Comparison of ENCODE assay signal across 23 cellular contexts in the genomic region with DNA sequence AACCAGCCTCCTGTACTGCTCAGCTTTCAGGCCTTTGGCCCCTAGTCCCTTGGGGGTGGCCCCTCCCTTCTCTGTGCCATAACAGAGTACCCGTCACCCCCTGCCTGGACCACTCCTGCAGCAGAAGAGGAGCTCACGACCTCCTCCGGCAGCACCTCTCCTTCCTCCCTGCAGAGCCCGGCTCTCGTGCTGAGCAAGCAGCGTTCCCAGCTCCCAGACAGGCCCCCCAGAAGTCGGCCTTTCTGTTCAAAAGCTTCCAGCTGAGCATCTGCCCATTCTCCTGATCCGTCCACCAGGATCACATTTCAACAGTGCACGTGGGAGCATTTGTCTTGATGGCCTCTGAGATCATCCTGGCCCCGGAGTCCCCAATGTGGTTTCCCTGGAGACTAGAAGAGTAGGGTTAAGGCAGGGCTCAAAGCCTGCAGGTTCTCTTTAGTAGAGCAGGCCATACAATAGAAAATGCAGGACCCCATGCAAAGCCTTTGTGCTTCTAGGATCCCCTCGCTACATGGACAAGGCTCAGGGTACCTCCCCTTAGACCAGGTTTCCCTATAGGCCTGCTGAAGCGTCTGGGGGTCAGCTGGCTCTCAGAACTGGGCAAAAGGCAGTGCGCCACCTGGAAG. TPM values are rescaled to one million over a fixed set of nuclear protein-coding genes. Genes with fewer than 3 reads are reported as not detected.
DNase-seq lines count a peak whose midpoint lies in the region; ATAC-seq and TF ChIP-seq lines count a peak whose summit lies in the region.
"Had no signal": no experiment of that assay in that cellular context is flagged by ENCODE, and none has a peak within 500 bp of the region (broad histone marks: within the 10 kb centered on the region; RNA-seq: fewer than 3 reads in every experiment).

No MANE protein-coding gene starts in this region.

- H3K4me1 ChIP-seq in BLaER1 (peaks cover 15% of the 10 kb centered on the region), prostate gland (replicated peaks) (no peaks in the 10 kb centered on the region)
- H3K4me1 ChIP-seq in naive thymus-derived CD4-positive, alpha-beta T cell (ENCODE audit: control insufficient read depth in 2 of 2, insufficient read depth in 2 of 2, low read length in 2 of 2): no peaks in the 10 kb centered on the region

- H3K27me3 ChIP-seq in BLaER1: no peaks in the 10 kb centered on the region
- H3K27me3 ChIP-seq in naive thymus-derived CD4-positive, alpha-beta T cell (ENCODE audit: control insufficient read depth in 2 of 2, insufficient read depth in 2 of 2, low read length in 2 of 2): no peaks in the 10 kb centered on the region
- no peaks in the 10 kb centered on the region for H3K27me3 ChIP-seq in prostate gland (replicated peaks; ENCODE audit: insufficient read depth)
- H3K27me3 ChIP-seq: BLaER1 treated with 17β-estradiol and CSF1 and Interleukin-3, amounts not matched to agents 10 nM and 100 nM had no signal

- H3K36me3 Mint-ChIP-seq in activated CD4-positive, alpha-beta T cell treated with anti-CD3 and anti-CD28 coated beads for 36 hours (ENCODE audit: low read depth): peaks cover 13% of the 10 kb centered on the region
- peaks cover 64% of the 10 kb centered on the region for H3K36me3 Mint-ChIP-seq in activated T-helper 17 cell treated with anti-CD3 and anti-CD28 coated beads, Interleukin-2, amount 50 U/mL, for 72 hours (ENCODE audit: low read depth)
- H3K36me3 Mint-ChIP-seq in naive thymus-derived CD4-positive, alpha-beta T cell: peaks cover 0 to 36% (median 11%) of the 10 kb centered on the region in 5 donors

- DNase-seq in activated CD4-positive, alpha-beta T cell treated with anti-CD3 and anti-CD28 coated beads for 36 hours: no peak
- no peak for DNase-seq in activated CD4-positive, alpha-beta T cell treated with anti-CD3 and anti-CD28 coated beads, Interleukin-2, amount 50 U/mL, for 4 hours
- DNase-seq in naive thymus-derived CD4-positive, alpha-beta T cell: no peak
- DNase-seq in effector CD4-positive, alpha-beta T cell: no peak
- DNase-seq in COLO829 (ENCODE audit: low spot score): no peak
- no peak for DNase-seq in prostate gland (ENCODE audit: low spot score)
- DNase-seq: DMS 273 treated with DMSO at 0.1 percent for 48 hours, GF-D8, GOT3, Kasumi-1, MM.1S, NCI-H1092 treated with DMSO at 0.1 percent for 48 hours, NCI-H1930, NCI-H2171 treated with DMSO at 0.1 percent for 48 hours, NCI-H510A, NCI-H774 had no signal

- no peak overlapping the region; the same call in 1 of the 2 replicates for H3K4me2 ChIP-seq in BLaER1

- intact Hi-C loops in activated CD4-positive, alpha-beta T cell treated with anti-CD3 and anti-CD28 coated beads for 36 hours (cut with DNase I, micrococcal nuclease): no loop called here
- intact Hi-C loops in naive thymus-derived CD4-positive, alpha-beta T cell (cut with micrococcal nuclease): no loop called here
- intact Hi-C loops in prostate gland (cut with DNase I): no loop called here

- H3K9me3 ChIP-seq in BLaER1 (no peaks in the 10 kb centered on the region), prostate gland (no peaks in the 10 kb centered on the region)
- H3K9me3 ChIP-seq in naive thymus-derived CD4-positive, alpha-beta T cell (ENCODE audit: control insufficient read depth in 2 of 3, low read length in 3 of 3): no peaks in the 10 kb centered on the region
- H3K9me3 ChIP-seq: BLaER1 treated with 17β-estradiol and CSF1 and Interleukin-3, amounts not matched to agents 10 nM and 100 nM had no signal

- H3K4me1 Mint-ChIP-seq in activated CD4-positive, alpha-beta T cell treated with anti-CD3 and anti-CD28 coated beads for 36 hours: no peaks in the 10 kb centered on the region
- no peaks in the 10 kb centered on the region for H3K4me1 Mint-ChIP-seq in activated T-helper 17 cell treated with anti-CD3 and anti-CD28 coated beads, Interleukin-2, amount 50 U/mL, for 72 hours
- peaks cover 0 to 3% (median 0%) of the 10 kb centered on the region in 7 donors for H3K4me1 Mint-ChIP-seq in naive thymus-derived CD4-positive, alpha-beta T cell

- no peak for ATAC-seq in activated CD4-positive, alpha-beta T cell treated with anti-CD3 and anti-CD28 coated beads for 36 hours
- no peak for ATAC-seq in activated T-helper 17 cell treated with anti-CD3 and anti-CD28 coated beads, Interleukin-2, amount 50 U/mL, for 72 hours (replicated peaks)
- no peak for ATAC-seq in naive thymus-derived CD4-positive, alpha-beta T cell

- no peak for TF ChIP-seq CTCF in prostate gland (IDR thresholded peaks at IDR 0.05)

- peaks cover 91% of the 10 kb centered on the region for H3K36me3 ChIP-seq in BLaER1
- peaks cover 4 to 74% (median 8%) of the 10 kb centered on the region in 3 experiments for H3K36me3 ChIP-seq in naive thymus-derived CD4-positive, alpha-beta T cell (ENCODE audit: control insufficient read depth in 2 of 3, insufficient read depth in 3 of 3, low read length in 3 of 3)
- H3K36me3 ChIP-seq in prostate gland: no peaks in the 10 kb centered on the region

- H3K27ac ChIP-seq in BLaER1: 0 out of 2 replicates have a peak overlapping the region, but pooled peaks have one; percentile 1
- peak overlapping the region; percentile 21 for H3K27ac ChIP-seq in naive thymus-derived CD4-positive, alpha-beta T cell (ENCODE audit: low read depth, low read length)
- no peak overlapping the region for H3K27ac ChIP-seq in prostate gland
- H3K27ac ChIP-seq: RWPE1 had no signal

- H3K27ac Mint-ChIP-seq in activated CD4-positive, alpha-beta T cell treated with anti-CD3 and anti-CD28 coated beads for 36 hours: peak overlapping the region; percentile 5
- H3K27ac Mint-ChIP-seq in activated T-helper 17 cell treated with anti-CD3 and anti-CD28 coated beads, Interleukin-2, amount 50 U/mL, for 72 hours: peak overlapping the region; percentile 36
- peak overlapping the region in 3 of 9 donors; percentile 19 to 40 (median 27) for H3K27ac Mint-ChIP-seq in naive thymus-derived CD4-positive, alpha-beta T cell

- no peaks in the 10 kb centered on the region for H3K27me3 Mint-ChIP-seq in activated CD4-positive, alpha-beta T cell treated with anti-CD3 and anti-CD28 coated beads for 36 hours
- no peaks in the 10 kb centered on the region for H3K27me3 Mint-ChIP-seq in activated T-helper 17 cell treated with anti-CD3 and anti-CD28 coated beads, Interleukin-2, amount 50 U/mL, for 72 hours
- no peaks in the 10 kb centered on the region for H3K27me3 Mint-ChIP-seq in naive thymus-derived CD4-positive, alpha-beta T cell

- H3K4me3 Mint-ChIP-seq in activated CD4-positive, alpha-beta T cell treated with anti-CD3 and anti-CD28 coated beads for 36 hours: no peak overlapping the region
- no peak overlapping the region for H3K4me3 Mint-ChIP-seq in activated T-helper 17 cell treated with anti-CD3 and anti-CD28 coated beads, Interleukin-2, amount 50 U/mL, for 72 hours
- no peak overlapping the region for H3K4me3 Mint-ChIP-seq in naive thymus-derived CD4-positive, alpha-beta T cell

- 81% methylated on average over 13 of the region's 13 CpGs for WGBS in prostate gland

- TF ChIP-seq POLR2A in prostate gland (IDR thresholded peaks at IDR 0.05): no peak

- CTCF ChIA-PET in activated CD4-positive, alpha-beta T cell treated with anti-CD3 and anti-CD28 coated beads for 36 hours (lab: Charles Lee): interaction anchor here (0.8 kb wide), 2 partner anchors 9 to 295 kb away, joined by 3 read pairs; no protein-coding TSS in a partner anchor
- CTCF ChIA-PET in naive thymus-derived CD4-positive, alpha-beta T cell (lab: Charles Lee): no interaction called here

- POLR2A ChIA-PET in activated CD4-positive, alpha-beta T cell treated with anti-CD3 and anti-CD28 coated beads for 36 hours (lab: Charles Lee): interaction anchor here (0.6 kb wide), 1 partner anchor 130 kb away, joined by 3 read pairs; no protein-coding TSS in a partner anchor
- POLR2A ChIA-PET in naive thymus-derived CD4-positive, alpha-beta T cell (lab: Charles Lee): interaction anchor here (0.6 to 0.7 kb wide), 3 partner anchors 74 to 146 kb away, joined by 3 read pairs; no protein-coding TSS in a partner anchor

- H3K9me3 Mint-ChIP-seq in activated CD4-positive, alpha-beta T cell treated with anti-CD3 and anti-CD28 coated beads for 36 hours (ENCODE audit: low read depth): no peaks in the 10 kb centered on the region
- H3K9me3 Mint-ChIP-seq in activated T-helper 17 cell treated with anti-CD3 and anti-CD28 coated beads, Interleukin-2, amount 50 U/mL, for 72 hours: no peaks in the 10 kb centered on the region
- H3K9me3 Mint-ChIP-seq in naive thymus-derived CD4-positive, alpha-beta T cell: no peaks in the 10 kb centered on the region

- H3K4me3 ChIP-seq in BLaER1: no peak overlapping the region
- no peak overlapping the region for H3K4me3 ChIP-seq in naive thymus-derived CD4-positive, alpha-beta T cell (ENCODE audit: low read length)
- no peak overlapping the region for H3K4me3 ChIP-seq in prostate gland
- H3K4me3 ChIP-seq: BLaER1 treated with 17β-estradiol and CSF1 and Interleukin-3, amounts not matched to agents 10 nM and 100 nM had no signal

- no peaks in the 10 kb centered on the region for H4K20me1 ChIP-seq in BLaER1

- H3K9ac ChIP-seq in BLaER1: no peak overlapping the region
- H3K9ac ChIP-seq: BLaER1 treated with 17β-estradiol and CSF1 and Interleukin-3, amounts not matched to agents 10 nM and 100 nM had no signal

RNA-seq across cellular contexts. Expression of a gene that starts 35.6 kb away (rescaled TPM):
- total RNA-seq in activated CD4-positive, alpha-beta T cell treated with anti-CD3 and anti-CD28 coated beads for 36 hours: 10 to 100 TPM; 14.9 to 20.5 TPM
- 10 to 100 TPM; 36.8 to 49.1 TPM for total RNA-seq in activated T-helper 17 cell treated with anti-CD3 and anti-CD28 coated beads, Interleukin-2, amount 50 U/mL, for 72 hours
- 10 to 100 TPM; 64.1 to 91.3 (median 87.3) TPM for total RNA-seq in naive thymus-derived CD4-positive, alpha-beta T cell
- 10 to 100 TPM; 22.2 to 40.1 TPM for polyA plus RNA-seq in naive thymus-derived CD4-positive, alpha-beta T cell
- total RNA-seq in prostate gland: under 1 TPM; 0.85 to 0.87 TPM
- total RNA-seq: IMR-90 had no signal
- polyA plus RNA-seq: IMR-90 had no signal

RNA-seq across cellular contexts. Expression of a gene that starts 40.8 kb away (rescaled TPM):
- 10 to 100 TPM; 20.2 to 21.3 TPM for total RNA-seq in activated CD4-positive, alpha-beta T cell treated with anti-CD3 and anti-CD28 coated beads for 36 hours
- 10 to 100 TPM; 14.9 to 15.7 TPM for total RNA-seq in activated T-helper 17 cell treated with anti-CD3 and anti-CD28 coated beads, Interleukin-2, amount 50 U/mL, for 72 hours
- 10 to 100 TPM; 16.9 to 33.2 (median 28.0) TPM for total RNA-seq in naive thymus-derived CD4-positive, alpha-beta T cell
- 10 to 100 TPM; 31.5 to 44.2 TPM for polyA plus RNA-seq in naive thymus-derived CD4-positive, alpha-beta T cell
- total RNA-seq in prostate gland: 10 to 100 TPM; 17.9 to 35.1 TPM

RNA-seq across cellular contexts. Expression of a gene that starts 46.4 kb away (rescaled TPM):
- not detected for total RNA-seq in activated CD4-positive, alpha-beta T cell treated with anti-CD3 and anti-CD28 coated beads for 36 hours
- total RNA-seq in activated T-helper 17 cell treated with anti-CD3 and anti-CD28 coated beads, Interleukin-2, amount 50 U/mL, for 72 hours: not detected
- not detected for total RNA-seq in naive thymus-derived CD4-positive, alpha-beta T cell
- not detected for polyA plus RNA-seq in naive thymus-derived CD4-positive, alpha-beta T cell
- 1 to 10 TPM in 1 of 2 donors, not detected in 1; 1.1 TPM for total RNA-seq in prostate gland
- total RNA-seq: A172, Daoy, IMR-90 had no signal
- polyA plus RNA-seq: IMR-90 had no signal

Comparison
In these comparisons a context has a peak if more than half of its experiments do, and no peak if none do; other contexts are left out.
1. H3K27ac ChIP-seq: peak in BLaER1 (single experiment) and naive thymus-derived CD4-positive, alpha-beta T cell (single experiment); none in prostate gland (0 of 2).
2. RNA of a gene that starts 35.6 kb away (total RNA-seq): 64.1 to 91.3 TPM in naive thymus-derived CD4-positive, alpha-beta T cell, 36.8 to 49.1 TPM in activated T-helper 17 cell treated with anti-CD3 and anti-CD28 coated beads, Interleukin-2, amount 50 U/mL, for 72 hours and 14.9 to 20.5 TPM in activated CD4-positive, alpha-beta T cell treated with anti-CD3 and anti-CD28 coated beads for 36 hours; 0.85 to 0.87 TPM in prostate gland; every median in the first group is over 4 times any median in the second.